In the genomic region with DNA sequence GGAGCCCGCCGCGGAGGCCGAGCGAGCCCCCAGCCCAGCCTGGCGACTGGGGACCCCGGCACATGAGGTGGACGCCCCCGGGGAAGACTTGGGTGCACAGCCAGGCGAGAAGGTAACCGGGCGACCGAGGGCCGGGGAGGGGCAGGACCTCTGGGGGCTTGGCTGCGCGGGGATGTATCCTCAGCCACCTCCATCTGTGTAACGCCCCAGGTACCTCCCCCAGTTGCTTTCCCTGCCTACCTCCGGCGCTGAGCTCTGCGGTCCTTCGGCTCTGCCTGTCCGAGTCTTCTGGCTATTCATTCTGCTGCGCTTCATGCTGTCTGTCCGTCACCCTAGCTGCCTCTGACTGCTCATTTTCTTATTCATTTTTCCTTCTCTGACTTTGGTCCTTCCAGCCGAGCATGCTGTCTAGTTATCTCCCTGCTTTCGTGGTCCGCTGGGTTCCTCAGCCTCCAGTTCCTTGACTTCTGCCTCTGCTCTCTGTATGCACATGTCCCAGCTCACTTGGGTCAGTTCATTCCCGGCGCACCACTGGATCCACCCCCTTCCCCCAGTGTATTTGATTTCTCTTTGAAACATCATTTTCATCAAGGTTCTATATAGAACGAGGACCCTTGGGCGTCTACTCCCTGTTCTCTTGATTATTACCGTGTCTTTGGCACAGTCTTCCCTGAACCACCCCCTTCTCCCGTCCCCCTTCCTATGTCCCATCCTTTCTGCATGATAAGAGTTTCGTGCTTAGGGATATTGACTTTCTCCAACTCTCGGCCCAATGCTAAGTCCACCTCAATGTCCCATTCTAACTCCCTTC, we compare ENCODE assay signal across 8 cellular contexts. TPM values are rescaled to one million over a fixed set of nuclear protein-coding genes. Genes with fewer than 3 reads are reported as not detected.
DNase-seq lines count a peak whose midpoint lies in the region; ATAC-seq and TF ChIP-seq lines count a peak whose summit lies in the region.

No MANE protein-coding gene starts in this region.

- H3K4ac ChIP-seq in trophoblast cell (ENCODE audit: low read depth, low read length), result peak overlapping the region; percentile 53

- peaks cover 10% of the 10 kb centered on the region for H3K79me1 ChIP-seq in trophoblast cell (ENCODE audit: low read length)

- no peak overlapping the region for H4K12ac ChIP-seq in trophoblast cell (ENCODE audit: low read depth, low read length)

- peak overlapping the region; percentile 37 for H3K27ac ChIP-seq in CD4-positive, CD25-positive, alpha-beta regulatory T cell (ENCODE audit: insufficient read depth, low read length, poor library complexity, severe bottlenecking)
- no peak overlapping the region for H3K27ac ChIP-seq in HL-60 (replicated peaks)
- peak overlapping the region; percentile 90 for H3K27ac ChIP-seq in RWPE1
- H3K27ac ChIP-seq in trophoblast cell (ENCODE audit: low read depth, low read length), result peak overlapping the region; percentile 83
- peak overlapping the region; percentile 91 to 92 for H3K27ac ChIP-seq in tibial artery

- TF ChIP-seq CTCF in HL-60 (IDR thresholded peaks at IDR 0.05; ENCODE audit: insufficient read depth, low read length) (no peak), RWPE1 (conservative IDR thresholded peaks at IDR 0.05; ENCODE audit: low read depth) (no peak), tibial artery (IDR thresholded peaks at IDR 0.05) (no peak)

- peak overlapping the region; percentile 39 for H2BK12ac ChIP-seq in trophoblast cell (ENCODE audit: low read length)

- peak overlapping the region; percentile 39 for H2AK5ac ChIP-seq in trophoblast cell (ENCODE audit: low read length)

- no peaks in the 10 kb centered on the region for H3K9me3 ChIP-seq in CD4-positive, CD25-positive, alpha-beta regulatory T cell (ENCODE audit: control insufficient read depth in 2 of 2, low read length in 2 of 2)
- H3K9me3 ChIP-seq in trophoblast cell (ENCODE audit: insufficient read depth, low read depth, low read length), result no peaks in the 10 kb centered on the region
- H3K9me3 ChIP-seq in tibial artery, result no peaks in the 10 kb centered on the region

- H4K91ac ChIP-seq in trophoblast cell (ENCODE audit: low read depth, low read length), result peak overlapping the region; percentile 68

- H3K79me2 ChIP-seq in trophoblast cell (ENCODE audit: control insufficient read depth, insufficient read depth, low read length, poor library complexity), result peaks cover 7% of the 10 kb centered on the region

- H2BK120ac ChIP-seq in trophoblast cell (ENCODE audit: insufficient read depth, low read length, poor library complexity), result peak overlapping the region; percentile 25

- H3K4me1 Mint-ChIP-seq in CD4-positive, CD25-positive, alpha-beta regulatory T cell, result peaks cover 0 to 18% (median 13%) of the 10 kb centered on the region in 4 donors

- intact Hi-C loops in tibial artery (cut with DNase I; ENCODE audit: low total_unique reads), result no loop called here

- peak overlapping the region; percentile 58 for H4K8ac ChIP-seq in trophoblast cell (ENCODE audit: low read depth, low read length)

- no peaks in the 10 kb centered on the region for H3K9me3 Mint-ChIP-seq in CD4-positive, CD25-positive, alpha-beta regulatory T cell

- H3K27me3 ChIP-seq in CD4-positive, CD25-positive, alpha-beta regulatory T cell (ENCODE audit: control insufficient read depth, insufficient read depth, low read length), result no peaks in the 10 kb centered on the region
- H3K27me3 ChIP-seq in HL-60 (ENCODE audit: insufficient read depth, poor library complexity, severe bottlenecking) (peaks cover 9% of the 10 kb centered on the region), trophoblast cell (ENCODE audit: insufficient read depth, low read length) (no peaks in the 10 kb centered on the region), tibial artery (no peaks in the 10 kb centered on the region)

- H3K18ac ChIP-seq in trophoblast cell (ENCODE audit: low read length), result peak overlapping the region; percentile 43

- H3K27ac Mint-ChIP-seq in CD4-positive, CD25-positive, alpha-beta regulatory T cell, result no peak overlapping the region

- POLR2A ChIA-PET in RWPE1 (lab: Yijun Ruan, JAX; ENCODE audit: low non-redundant PET), result no interaction called here

- peak overlapping the region; percentile 15 for H2AFZ ChIP-seq in trophoblast cell (ENCODE audit: insufficient read depth, low read length, poor library complexity)

- DNase-seq in CD4-positive, CD25-positive, alpha-beta regulatory T cell, result peak; percentile 58 to 73 (median 61)
- DNase-seq in HL-60 (ENCODE audit: low read depth in 1 of 2, low spot score in 1 of 2), result peak in 1 of 2 experiments; percentile 2
- peak; percentile 78 for DNase-seq in RWPE1 (ENCODE audit: low spot score)
- peak; percentile 63 for DNase-seq in activated naive CD4-positive, alpha-beta T cell treated with Interleukin-2 at 50 U/mL for 16 hours
- DNase-seq in glomerular visceral epithelial cell (ENCODE audit: extremely low spot score), result peak; percentile 67
- peak; percentile 68 to 70 for DNase-seq in trophoblast cell
- DNase-seq in tibial artery, result peak; percentile 41 to 78

- H3K4me3 Mint-ChIP-seq in CD4-positive, CD25-positive, alpha-beta regulatory T cell, result no peak overlapping the region

- peak overlapping the region; percentile 69 for H3K4me2 ChIP-seq in trophoblast cell (ENCODE audit: low read length)

- H3K4me3 ChIP-seq in CD4-positive, CD25-positive, alpha-beta regulatory T cell (ENCODE audit: low read depth, low read length), result peak overlapping the region; percentile 94
- peak overlapping the region; percentile 65 for H3K4me3 ChIP-seq in HL-60 (replicated peaks; ENCODE audit: insufficient read depth, low read length)
- H3K4me3 ChIP-seq in trophoblast cell (ENCODE audit: low read depth, low read length), result peak overlapping the region; percentile 82
- peak overlapping the region; percentile 58 to 71 for H3K4me3 ChIP-seq in tibial artery

- peaks cover 29% of the 10 kb centered on the region for H3K4me1 ChIP-seq in CD4-positive, CD25-positive, alpha-beta regulatory T cell (ENCODE audit: control insufficient read depth, insufficient read depth, low read length, poor library complexity, severe bottlenecking)
- peaks cover 3% of the 10 kb centered on the region in 2 experiments for H3K4me1 ChIP-seq in trophoblast cell (ENCODE audit: control insufficient read depth in 1 of 2, insufficient read depth in 2 of 2, low read length in 2 of 2)
- H3K4me1 ChIP-seq in tibial artery, result peaks cover 0 to 25% (median 19%) of the 10 kb centered on the region in 4 donors

- peaks cover 8% of the 10 kb centered on the region for H3K36me3 ChIP-seq in CD4-positive, CD25-positive, alpha-beta regulatory T cell (ENCODE audit: control insufficient read depth, insufficient read depth, low read length)
- H3K36me3 ChIP-seq in trophoblast cell (ENCODE audit: control insufficient read depth in 1 of 2, insufficient read depth in 2 of 2, low read length in 2 of 2), result peaks cover 6 to 10% of the 10 kb centered on the region in 2 experiments
- peaks cover 0 to 15% (median 0%) of the 10 kb centered on the region in 3 donors for H3K36me3 ChIP-seq in tibial artery

- CTCF ChIA-PET in RWPE1 (lab: Yijun Ruan, JAX), result interaction anchor here (0.6 kb wide), 2 partner anchors 8 to 370 kb away, joined by 3 read pairs; no protein-coding TSS in a partner anchor

- peak overlapping the region; percentile 28 for H3K9ac ChIP-seq in trophoblast cell (ENCODE audit: low read length)

- peaks cover 6% of the 10 kb centered on the region for H3K36me3 Mint-ChIP-seq in CD4-positive, CD25-positive, alpha-beta regulatory T cell

- peak overlapping the region; percentile 73 for H3K14ac ChIP-seq in trophoblast cell (ENCODE audit: low read length)

- ATAC-seq in CD4-positive, CD25-positive, alpha-beta regulatory T cell (ENCODE audit: low read depth in 2 of 2), result peak; percentile 73 to 79
- peak; percentile 74 for ATAC-seq in GM19455 (IDR thresholded peaks at IDR 0.05; ENCODE audit: unreplicated experiment)

- peak overlapping the region; percentile 57 for H2BK5ac ChIP-seq in trophoblast cell (ENCODE audit: low read depth, low read length, poor library complexity)

- WGBS in trophoblast cell (ENCODE audit: extremely low coverage, insufficient coverage, insufficient read length), result no CpG with 5 or more reads among the region's 35 CpGs

- no peaks in the 10 kb centered on the region for H3K27me3 Mint-ChIP-seq in CD4-positive, CD25-positive, alpha-beta regulatory T cell

- H3K23ac ChIP-seq in trophoblast cell (ENCODE audit: low read length), result no peak overlapping the region

RNA-seq across cellular contexts. Expression of gene PHC1, which starts 0.6 kb away (rescaled TPM):
- 46.6 TPM for total RNA-seq in CD4-positive, CD25-positive, alpha-beta regulatory T cell
- polyA plus RNA-seq in CD4-positive, CD25-positive, alpha-beta regulatory T cell, result 10 to 100 TPM; 15.5 to 17.2 (median 16.4) TPM
- polyA plus RNA-seq in trophoblast cell (2013), result 79.9 and 84.1 TPM in 2 replicates

RNA-seq across cellular contexts. Expression of gene M6PR, which starts 34.5 kb away (rescaled TPM):
- 132 TPM for total RNA-seq in CD4-positive, CD25-positive, alpha-beta regulatory T cell
- 100 to 1,000 TPM; 227 to 272 (median 261) TPM for polyA plus RNA-seq in CD4-positive, CD25-positive, alpha-beta regulatory T cell
- 98.8 and 99.1 TPM in 2 replicates for polyA plus RNA-seq in trophoblast cell (2013)
